In the genomic region with DNA sequence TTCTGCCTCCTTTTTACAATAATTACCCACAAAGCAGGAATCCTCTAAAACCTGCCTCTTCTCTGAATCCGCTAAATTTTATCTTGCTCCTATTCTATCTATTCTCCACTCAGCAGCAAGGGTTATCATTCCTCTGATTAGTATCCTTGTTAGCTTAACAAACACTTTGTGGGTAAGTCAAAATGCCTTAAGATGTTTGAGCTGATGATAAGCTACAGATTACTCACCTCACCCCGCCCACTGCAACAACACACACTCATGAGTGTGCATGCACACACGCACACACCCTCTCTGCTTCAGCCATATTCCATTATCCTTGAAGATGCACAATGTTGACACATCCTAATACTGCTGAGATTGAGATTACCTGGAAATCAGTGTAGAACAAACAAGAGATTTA, we compare ENCODE assay signal across 15 cellular contexts.
DNase-seq lines count a peak whose midpoint lies in the region; ATAC-seq and TF ChIP-seq lines count a peak whose summit lies in the region.
"Had no signal": no experiment of that assay in that cellular context is flagged by ENCODE, and none has a peak within 500 bp of the region (broad histone marks: within the 10 kb centered on the region; RNA-seq: fewer than 3 reads in every experiment).

No MANE protein-coding gene starts in this region.

- no peak for TF ChIP-seq EP300 in upper lobe of left lung (IDR thresholded peaks at IDR 0.05)

- intact Hi-C loops in body of pancreas (cut with DNase I) = no loop called here

- H3K36me3 ChIP-seq in body of pancreas (replicated peaks in 1 of 2; ENCODE audit: insufficient read depth in 1 of 2, low read depth in 2 of 2) (no peaks in the 10 kb centered on the region), upper lobe of left lung (no peaks in the 10 kb centered on the region)
- H3K36me3 ChIP-seq: BLaER1 had no signal

- TF ChIP-seq CTCF in epithelial cell of esophagus (IDR thresholded peaks at IDR 0.05; ENCODE audit: insufficient read depth, low read depth, low read length, missing control alignments) (no peak), body of pancreas (IDR thresholded peaks at IDR 0.05) (no peak), upper lobe of left lung (IDR thresholded peaks at IDR 0.05) (no peak)

- no peak overlapping the region for H3K27ac ChIP-seq in body of pancreas
- no peak overlapping the region for H3K27ac ChIP-seq in upper lobe of left lung
- H3K27ac ChIP-seq: BLaER1 had no signal

- H3K9me3 ChIP-seq in body of pancreas = no peaks in the 10 kb centered on the region
- no peaks in the 10 kb centered on the region for H3K9me3 ChIP-seq in upper lobe of left lung
- H3K9me3 ChIP-seq: BLaER1 had no signal

- no peak for TF ChIP-seq POLR2A in body of pancreas (IDR thresholded peaks at IDR 0.05)
- no peak for TF ChIP-seq POLR2A in upper lobe of left lung (IDR thresholded peaks at IDR 0.05)

- WGBS in body of pancreas, 2 donors = 61% methylated on average over 3 of the region's 3 CpGs
- 67 to 83% methylated on average over 3 of the region's 3 CpGs for WGBS in upper lobe of left lung, 2 donors

- H3K4me3 ChIP-seq in epithelial cell of esophagus (ENCODE audit: low read length) (no peak overlapping the region), body of pancreas (no peak overlapping the region), upper lobe of left lung (no peak overlapping the region)
- H3K4me3 ChIP-seq: BLaER1 had no signal

- H3K27me3 ChIP-seq in body of pancreas = no peaks in the 10 kb centered on the region
- no peaks in the 10 kb centered on the region for H3K27me3 ChIP-seq in upper lobe of left lung
- H3K27me3 ChIP-seq: BLaER1 had no signal

- peak; percentile 12 for DNase-seq in M059J (ENCODE audit: low read depth)
- DNase-seq in epithelial cell of esophagus (ENCODE audit: low read depth) = peak; percentile 83
- DNase-seq in kidney tubule cell (ENCODE audit: low spot score) = peak; percentile 22
- DNase-seq in NCI-H345 (lab: John Stamatoyannopoulos, UW) = no peak
- no peak for DNase-seq in body of pancreas
- no peak for DNase-seq in upper lobe of left lung
- no peak for DNase-seq in hepatic stellate cell (ENCODE audit: low spot score)
- DNase-seq: CD8-positive, alpha-beta memory T cell; DMS 273 treated with DMSO at 0.1 percent for 48 hours; EL; NCI-H2227 treated with DMSO at 0.1 percent for 48 hours; NCI-H526; RPMI8226 had no signal

- ATAC-seq in body of pancreas = no peak
- ATAC-seq in upper lobe of left lung (ENCODE audit: low FRiP score in 2 of 2) = no peak
- ATAC-seq: HCT116 had no signal

- H3K4me1 ChIP-seq in body of pancreas (peaks cover 12% of the 10 kb centered on the region), upper lobe of left lung (no peaks in the 10 kb centered on the region)
- H3K4me1 ChIP-seq: BLaER1 had no signal

Comparison
In these comparisons a context has a peak if more than half of its experiments do, and no peak if none do; other contexts are left out.
1. DNase-seq: peak in M059J (single experiment), epithelial cell of esophagus (single experiment) and kidney tubule cell (single experiment); none in NCI-H345 (single experiment), body of pancreas (0 of 4), upper lobe of left lung (0 of 2) and hepatic stellate cell (single experiment).